In genomic region chr5:33997331-33997983, GRCh38 we compare ENCODE assay signal across 8 cellular contexts. TPM values are rescaled to one million over a fixed set of nuclear protein-coding genes. Genes with fewer than 3 reads are reported as not detected.
DNase-seq lines count a peak whose midpoint lies in the region; ATAC-seq and TF ChIP-seq lines count a peak whose summit lies in the region.

No MANE protein-coding gene starts in this region.

- ATAC-seq in GM18517 (IDR thresholded peaks at IDR 0.05; ENCODE audit: unreplicated experiment) (peak; percentile 78), HG03135 (IDR thresholded peaks at IDR 0.05; ENCODE audit: unreplicated experiment) (peak; percentile 76)
- peak; percentile 67 for ATAC-seq in activated CD8-positive, alpha-beta T cell treated with anti-CD3 and anti-CD28 coated beads, Interleukin-2, amount 10 ng/mL, durations not matched to agents 7 days and 5 days

- intact Hi-C loops in CD14-positive monocyte (cut with micrococcal nuclease) (no loop called here), head of caudate nucleus (cut with DNase I) (no loop called here), posterior vena cava (cut with DNase I) (no loop called here)
- intact Hi-C loops in activated T-helper 2 cell treated with anti-CD3 and anti-CD28 coated beads, Interferon-gamma antibody, Interleukin-2, Interleukin-4, amounts not matched to agents 10 μg/mL and 5 μg/mL and 100 μg/mL, durations not matched to agents 14 hours and 24 hours and 36 hours (cut with micrococcal nuclease) = loop anchor here (1.0 to 10.0 kb wide), 3 partner anchors 25 to 467 kb away; no protein-coding TSS in a partner anchor

- peaks cover 4 to 12% of the 10 kb centered on the region in 2 donors for H3K36me3 Mint-ChIP-seq in CD14-positive monocyte
- peaks cover 2% of the 10 kb centered on the region for H3K36me3 Mint-ChIP-seq in activated CD8-positive, alpha-beta T cell treated with anti-CD3 and anti-CD28 coated beads, Interleukin-2, amount 10 ng/mL, durations not matched to agents 7 days and 5 days (ENCODE audit: low read depth)
- H3K36me3 Mint-ChIP-seq in activated T-helper 2 cell treated with anti-CD3 and anti-CD28 coated beads, Interferon-gamma antibody, Interleukin-2, Interleukin-4, amounts not matched to agents 10 μg/mL and 5 μg/mL and 100 μg/mL, durations not matched to agents 14 hours and 24 hours and 36 hours (ENCODE audit: low read depth) = peaks cover 15% of the 10 kb centered on the region

- peak overlapping the region in 1 of 7 donors; percentile 21 for H3K27ac Mint-ChIP-seq in CD14-positive monocyte
- no peak overlapping the region for H3K27ac Mint-ChIP-seq in activated CD8-positive, alpha-beta T cell treated with anti-CD3 and anti-CD28 coated beads, Interleukin-2, amount 10 ng/mL, durations not matched to agents 7 days and 5 days
- H3K27ac Mint-ChIP-seq in activated T-helper 2 cell treated with anti-CD3 and anti-CD28 coated beads, Interferon-gamma antibody, Interleukin-2, Interleukin-4, amounts not matched to agents 10 μg/mL and 5 μg/mL and 100 μg/mL, durations not matched to agents 14 hours and 24 hours and 36 hours = no peak overlapping the region

- no peak for DNase-seq in CD14-positive monocyte (ENCODE audit: low spot score)
- DNase-seq in NCI-H345 (lab: John Stamatoyannopoulos, UW) = peak; percentile 49
- DNase-seq in activated CD8-positive, alpha-beta T cell treated with anti-CD3 and anti-CD28 coated beads, Interleukin-2, amount 10 ng/mL, durations not matched to agents 7 days and 5 days = peak; percentile 55
- peak; percentile 6 to 87 (median 63) for DNase-seq in head of caudate nucleus
- peak; percentile 89 for DNase-seq in posterior vena cava (ENCODE audit: low spot score)
- DNase-seq in activated T-helper 2 cell treated with anti-CD3 and anti-CD28 coated beads, Interferon-gamma antibody, Interleukin-2, Interleukin-4, amounts not matched to agents 10 μg/mL and 5 μg/mL and 100 μg/mL, durations not matched to agents 14 hours and 24 hours and 36 hours (ENCODE audit: low spot score) = no peak

- CTCF ChIA-PET in activated CD8-positive, alpha-beta T cell treated with anti-CD3 and anti-CD28 coated beads, Interleukin-2, amount 10 ng/mL, durations not matched to agents 7 days and 5 days (lab: Charles Lee) = interaction anchor here (0.8 to 3.7 kb wide), 13 partner anchors 8 to 121 kb away, joined by 3 to 23 read pairs (median 5); partner anchors contain the start of gene AMACR

- no peaks in the 10 kb centered on the region for H3K27me3 Mint-ChIP-seq in CD14-positive monocyte (ENCODE audit: low read depth in 3 of 3)
- no peaks in the 10 kb centered on the region for H3K27me3 Mint-ChIP-seq in activated CD8-positive, alpha-beta T cell treated with anti-CD3 and anti-CD28 coated beads, Interleukin-2, amount 10 ng/mL, durations not matched to agents 7 days and 5 days (ENCODE audit: low read depth)
- H3K27me3 Mint-ChIP-seq in activated T-helper 2 cell treated with anti-CD3 and anti-CD28 coated beads, Interferon-gamma antibody, Interleukin-2, Interleukin-4, amounts not matched to agents 10 μg/mL and 5 μg/mL and 100 μg/mL, durations not matched to agents 14 hours and 24 hours and 36 hours (ENCODE audit: low read depth) = no peaks in the 10 kb centered on the region

- H3K4me1 Mint-ChIP-seq in CD14-positive monocyte = peaks cover 10% of the 10 kb centered on the region
- peaks cover 28% of the 10 kb centered on the region for H3K4me1 Mint-ChIP-seq in activated CD8-positive, alpha-beta T cell treated with anti-CD3 and anti-CD28 coated beads, Interleukin-2, amount 10 ng/mL, durations not matched to agents 7 days and 5 days (ENCODE audit: low read depth)
- H3K4me1 Mint-ChIP-seq in activated T-helper 2 cell treated with anti-CD3 and anti-CD28 coated beads, Interferon-gamma antibody, Interleukin-2, Interleukin-4, amounts not matched to agents 10 μg/mL and 5 μg/mL and 100 μg/mL, durations not matched to agents 14 hours and 24 hours and 36 hours (ENCODE audit: low read depth) = peaks cover 31% of the 10 kb centered on the region

- H3K4me3 Mint-ChIP-seq in CD14-positive monocyte = no peak overlapping the region
- no peak overlapping the region for H3K4me3 Mint-ChIP-seq in activated CD8-positive, alpha-beta T cell treated with anti-CD3 and anti-CD28 coated beads, Interleukin-2, amount 10 ng/mL, durations not matched to agents 7 days and 5 days
- H3K4me3 Mint-ChIP-seq in activated T-helper 2 cell treated with anti-CD3 and anti-CD28 coated beads, Interferon-gamma antibody, Interleukin-2, Interleukin-4, amounts not matched to agents 10 μg/mL and 5 μg/mL and 100 μg/mL, durations not matched to agents 14 hours and 24 hours and 36 hours (ENCODE audit: low read depth) = no peak overlapping the region

- no peaks in the 10 kb centered on the region for H3K9me3 Mint-ChIP-seq in CD14-positive monocyte
- H3K9me3 Mint-ChIP-seq in activated CD8-positive, alpha-beta T cell treated with anti-CD3 and anti-CD28 coated beads, Interleukin-2, amount 10 ng/mL, durations not matched to agents 7 days and 5 days (ENCODE audit: insufficient read depth) = no peaks in the 10 kb centered on the region
- H3K9me3 Mint-ChIP-seq in activated T-helper 2 cell treated with anti-CD3 and anti-CD28 coated beads, Interferon-gamma antibody, Interleukin-2, Interleukin-4, amounts not matched to agents 10 μg/mL and 5 μg/mL and 100 μg/mL, durations not matched to agents 14 hours and 24 hours and 36 hours = no peaks in the 10 kb centered on the region

- TF ChIP-seq CTCF in CD14-positive monocyte (IDR thresholded peaks at IDR 0.05) = peak; percentile 44

- POLR2A ChIA-PET in activated CD8-positive, alpha-beta T cell treated with anti-CD3 and anti-CD28 coated beads, Interleukin-2, amount 10 ng/mL, durations not matched to agents 7 days and 5 days (lab: Charles Lee) = no interaction called here

RNA-seq across cellular contexts. Expression of gene AMACR, which starts 10.4 kb away (rescaled TPM):
- polyA plus RNA-seq in CD14-positive monocyte = 1 to 10 TPM; 4.8 to 6.1 TPM
- total RNA-seq in activated CD8-positive, alpha-beta T cell treated with anti-CD3 and anti-CD28 coated beads, Interleukin-2, amount 10 ng/mL, durations not matched to agents 7 days and 5 days = 1 to 10 TPM; 6.5 to 6.9 TPM
- 1 to 10 TPM; 6.4 to 9.4 TPM for total RNA-seq in posterior vena cava
- 8.3 and 9.0 TPM in 2 replicates for total RNA-seq in activated T-helper 2 cell treated with anti-CD3 and anti-CD28 coated beads, Interferon-gamma antibody, Interleukin-2, Interleukin-4, amounts not matched to agents 10 μg/mL and 5 μg/mL and 100 μg/mL, durations not matched to agents 14 hours and 24 hours and 36 hours

RNA-seq across cellular contexts. Expression of gene SLC45A2, which starts 13.0 kb away (rescaled TPM):
- not detected for polyA plus RNA-seq in CD14-positive monocyte
- under 1 TPM in 1 of 2 experiments, not detected in 1; 0.34 TPM for total RNA-seq in activated CD8-positive, alpha-beta T cell treated with anti-CD3 and anti-CD28 coated beads, Interleukin-2, amount 10 ng/mL, durations not matched to agents 7 days and 5 days
- not detected for total RNA-seq in posterior vena cava
- total RNA-seq in activated T-helper 2 cell treated with anti-CD3 and anti-CD28 coated beads, Interferon-gamma antibody, Interleukin-2, Interleukin-4, amounts not matched to agents 10 μg/mL and 5 μg/mL and 100 μg/mL, durations not matched to agents 14 hours and 24 hours and 36 hours = not detected in 2 replicates

RNA-seq across cellular contexts. Expression of gene C1QTNF3, which starts 45.6 kb away (rescaled TPM):
- not detected for polyA plus RNA-seq in CD14-positive monocyte
- 1 to 10 TPM; 2.8 to 3.0 TPM for total RNA-seq in activated CD8-positive, alpha-beta T cell treated with anti-CD3 and anti-CD28 coated beads, Interleukin-2, amount 10 ng/mL, durations not matched to agents 7 days and 5 days
- 10 to 100 TPM; 11.9 to 31.3 TPM for total RNA-seq in posterior vena cava
- total RNA-seq in activated T-helper 2 cell treated with anti-CD3 and anti-CD28 coated beads, Interferon-gamma antibody, Interleukin-2, Interleukin-4, amounts not matched to agents 10 μg/mL and 5 μg/mL and 100 μg/mL, durations not matched to agents 14 hours and 24 hours and 36 hours = 1.5 and 1.7 TPM in 2 replicates

Comparison
In these comparisons a context has a peak if more than half of its experiments do, and no peak if none do; other contexts are left out.
1. DNase-seq: peak in NCI-H345 (single experiment), activated CD8-positive, alpha-beta T cell treated with anti-CD3 and anti-CD28 coated beads, Interleukin-2, amount 10 ng/mL, durations not matched to agents 7 days and 5 days (single experiment), head of caudate nucleus (42 of 42) and posterior vena cava (single experiment); none in CD14-positive monocyte (single experiment) and activated T-helper 2 cell treated with anti-CD3 and anti-CD28 coated beads, Interferon-gamma antibody, Interleukin-2, Interleukin-4, amounts not matched to agents 10 μg/mL and 5 μg/mL and 100 μg/mL, durations not matched to agents 14 hours and 24 hours and 36 hours (single experiment).
2. Peak in every context shown above with its lines, with median percentiles within 50 percentile points of each other: ATAC-seq.